Comparison of ENCODE assay signal across 20 cellular contexts in genomic region chr5:100858987-100859545, GRCh38. TPM values are rescaled to one million over a fixed set of nuclear protein-coding genes. Genes with fewer than 3 reads are reported as not detected.
DNase-seq lines count a peak whose midpoint lies in the region; ATAC-seq, FAIRE-seq and TF ChIP-seq lines count a peak whose summit lies in the region.
"Had no signal": no experiment of that assay in that cellular context is flagged by ENCODE, and none has a peak within 500 bp of the region (broad histone marks: within the 10 kb centered on the region; RNA-seq: fewer than 3 reads in every experiment).

No MANE protein-coding gene starts in this region.

- H3K27me3 Mint-ChIP-seq in activated T-cell treated with anti-CD3 and anti-CD28 coated beads, Interleukin-2, amount 50 U/mL, for 72 hours (ENCODE audit: low read depth): no peaks in the 10 kb centered on the region
- H3K27me3 Mint-ChIP-seq in stimulated activated memory B cell treated with anti-CD40 and anti-IgM and Interleukin-4, amounts not matched to agents 10 μg/mL and 1 μg/mL and 100 μg/mL, for 72 hours: no peaks in the 10 kb centered on the region

- peak overlapping the region; percentile 92 for H3K27ac Mint-ChIP-seq in activated T-cell treated with anti-CD3 and anti-CD28 coated beads, Interleukin-2, amount 50 U/mL, for 72 hours
- peak overlapping the region; percentile 59 for H3K27ac Mint-ChIP-seq in stimulated activated memory B cell treated with anti-CD40 and anti-IgM and Interleukin-4, amounts not matched to agents 10 μg/mL and 1 μg/mL and 100 μg/mL, for 72 hours
- H3K27ac Mint-ChIP-seq: CD8-positive, alpha-beta T cell had no signal

- peaks cover 10% of the 10 kb centered on the region; the same call in 2 of the 3 replicates for H3K9me3 ChIP-seq in GM12878 (replicated peaks; ENCODE audit: control insufficient read depth, insufficient read depth, low read length)
- H3K9me3 ChIP-seq: SJCRH30 had no signal

- FAIRE-seq in GM12878 (lab: Jason Lieb, UNC): no peak
- FAIRE-seq: GM12891, H54 had no signal

- H3K4me3 Mint-ChIP-seq in activated T-cell treated with anti-CD3 and anti-CD28 coated beads, Interleukin-2, amount 50 U/mL, for 72 hours: no peak overlapping the region
- H3K4me3 Mint-ChIP-seq in stimulated activated memory B cell treated with anti-CD40 and anti-IgM and Interleukin-4, amounts not matched to agents 10 μg/mL and 1 μg/mL and 100 μg/mL, for 72 hours: no peak overlapping the region
- H3K4me3 Mint-ChIP-seq: CD8-positive, alpha-beta T cell had no signal

- in situ Hi-C loops in GM12878 (cut with MboI): no loop called here
- in situ Hi-C loops in GM13976 (cut with MboI; ENCODE audit: low sequenced_read_pairs, unreplicated experiment): loop anchor here (5.0 kb wide), 1 partner anchor 38 kb away; no protein-coding TSS in a partner anchor

- POLR2A ChIA-PET in GM12878 (lab: Charles Lee): interaction anchor here (0.9 to 6.1 kb wide), 10 partner anchors 12 to 87 kb away, joined by 3 to 61 read pairs (median 3); partner anchors contain the start of gene ST8SIA4

- H3K9ac ChIP-seq in GM12878 (ENCODE audit: control insufficient read depth, insufficient read depth, low read length): no peak overlapping the region

- H3K79me2 ChIP-seq in GM12878 (ENCODE audit: control insufficient read depth, insufficient read depth, low read length): peaks cover 38% of the 10 kb centered on the region

- peaks cover 41% of the 10 kb centered on the region for H3K4me1 ChIP-seq in GM12878 (ENCODE audit: control insufficient read depth, insufficient read depth, low read length)
- H3K4me1 ChIP-seq: SJCRH30 had no signal

- peak overlapping the region; percentile 4; the same call in 1 of the 2 replicates for H3K4me2 ChIP-seq in GM12878 (ENCODE audit: control insufficient read depth, insufficient read depth)
- H3K4me2 ChIP-seq: PC-9 had no signal

- no peak for TF ChIP-seq CTCF in LNCaP clone FGC (IDR thresholded peaks at IDR 0.05; ENCODE audit: control insufficient read depth, extremely low read depth, insufficient read depth)
- TF ChIP-seq CTCF in GM12878 (IDR thresholded peaks at IDR 0.05 in 2 of 3, conservative IDR thresholded peaks at IDR 0.05 in 1 of 3; ENCODE audit: control insufficient read depth in 2 of 3, extremely low read depth in 1 of 3, insufficient read depth in 1 of 3, low read depth in 3 of 3, low read length in 3 of 3): no peak
- TF ChIP-seq CTCF in GM13976 (IDR thresholded peaks at IDR 0.05; ENCODE audit: borderline replicate concordance, control extremely low read depth, extremely low read depth, insufficient read depth, missing control alignments): no peak

- H4K20me1 ChIP-seq in GM12878 (ENCODE audit: control insufficient read depth, insufficient read depth): no peaks in the 10 kb centered on the region

- TF ChIP-seq EP300 in GM12878 (IDR thresholded peaks at IDR 0.05; ENCODE audit: borderline replicate concordance in 1 of 2, control insufficient read depth in 1 of 2, low read depth in 2 of 2, low read length in 2 of 2): no peak

- no peak for TF ChIP-seq POLR2A in GM12878 (IDR thresholded peaks at IDR 0.05; ENCODE audit: low read depth, low read length)

- H2AFZ ChIP-seq in GM12878 (ENCODE audit: control insufficient read depth, low read depth, low read length): no peak overlapping the region
- H2AFZ ChIP-seq: PC-9 had no signal

- intact Hi-C loops in GM12878 (cut with micrococcal nuclease; ENCODE audit: unreplicated experiment): no loop called here

- peaks cover 18 to 47% of the 10 kb centered on the region in 2 donors for H3K36me3 Mint-ChIP-seq in activated T-cell treated with anti-CD3 and anti-CD28 coated beads, Interleukin-2, amount 50 U/mL, for 72 hours (ENCODE audit: insufficient read depth in 2 of 2)
- peaks cover 46% of the 10 kb centered on the region for H3K36me3 Mint-ChIP-seq in stimulated activated memory B cell treated with anti-CD40 and anti-IgM and Interleukin-4, amounts not matched to agents 10 μg/mL and 1 μg/mL and 100 μg/mL, for 72 hours

- CTCF ChIA-PET in GM12878 (lab: Yijun Ruan, JAX): interaction anchor here (0.7 to 3.8 kb wide), 7 partner anchors 12 to 85 kb away, joined by 3 to 18 read pairs (median 3); partner anchors contain the start of gene ST8SIA4

- BruUV-seq in GM12878 (replicated peaks; lab: Mats Ljungman, UMichigan): no TSS peak

- TF ChIP-seq RAD21 in GM12878 (IDR thresholded peaks at IDR 0.05; ENCODE audit: insufficient read depth, low read depth, low read length): no peak

- H3K27me3 ChIP-seq in GM12878 (replicated peaks in 1 of 2; ENCODE audit: control insufficient read depth in 2 of 2, insufficient read depth in 2 of 2, low read length in 1 of 2): no peaks in the 10 kb centered on the region
- H3K27me3 ChIP-seq: SJCRH30 had no signal

- ATAC-seq in activated T-cell treated with anti-CD3 and anti-CD28 coated beads, Interleukin-2, amount 50 U/mL, for 72 hours (replicated peaks in 1 of 2): no peak
- ATAC-seq in GM12878: no peak
- no peak for ATAC-seq in stimulated activated memory B cell treated with anti-CD40 and anti-IgM and Interleukin-4, amounts not matched to agents 10 μg/mL and 1 μg/mL and 100 μg/mL, for 72 hours
- ATAC-seq: CD8-positive, alpha-beta T cell had no signal

- no peaks in the 10 kb centered on the region for H3K9me3 Mint-ChIP-seq in activated T-cell treated with anti-CD3 and anti-CD28 coated beads, Interleukin-2, amount 50 U/mL, for 72 hours
- no peaks in the 10 kb centered on the region for H3K9me3 Mint-ChIP-seq in stimulated activated memory B cell treated with anti-CD40 and anti-IgM and Interleukin-4, amounts not matched to agents 10 μg/mL and 1 μg/mL and 100 μg/mL, for 72 hours
- H3K9me3 Mint-ChIP-seq: CD8-positive, alpha-beta T cell had no signal

- SMC1A ChIA-PET in GM12878 (lab: Charles Lee; ENCODE audit: uncharacterized antibody, unreplicated experiment): interaction anchor here (1.4 to 10.3 kb wide), 12 partner anchors 8 to 236 kb away, joined by 4 to 220 read pairs (median 12); partner anchors contain the start of gene ST8SIA4

- peaks cover 4 to 20% of the 10 kb centered on the region in 2 experiments; a peak in 3 of 4 replicates for H3K36me3 ChIP-seq in GM12878 (ENCODE audit: control insufficient read depth in 2 of 2, insufficient read depth in 2 of 2, low read length in 1 of 2)
- H3K36me3 ChIP-seq: SJCRH30 had no signal

- H3K27ac ChIP-seq in GM12878 (ENCODE audit: control insufficient read depth, insufficient read depth): peak overlapping the region; percentile 20; the same call in 1 of the 2 replicates
- H3K27ac ChIP-seq: PC-9, SJCRH30 had no signal

- H3K4me1 Mint-ChIP-seq in activated T-cell treated with anti-CD3 and anti-CD28 coated beads, Interleukin-2, amount 50 U/mL, for 72 hours (ENCODE audit: low read depth): peaks cover 87% of the 10 kb centered on the region
- peaks cover 67% of the 10 kb centered on the region for H3K4me1 Mint-ChIP-seq in stimulated activated memory B cell treated with anti-CD40 and anti-IgM and Interleukin-4, amounts not matched to agents 10 μg/mL and 1 μg/mL and 100 μg/mL, for 72 hours

- no peak for DNase-seq in activated T-cell treated with anti-CD3 and anti-CD28 coated beads, Interleukin-2, amount 50 U/mL, for 72 hours
- no peak for DNase-seq in activated T-cell treated with anti-CD3 and anti-CD28 coated beads, Interleukin-2, amount 50 U/mL, for 48 hours
- peak; percentile 55 for DNase-seq in LNCaP clone FGC (ENCODE audit: low read depth)
- DNase-seq in GM12878 (ENCODE audit: low read depth, low spot score): no peak
- DNase-seq in iPS-NIHi11 (ENCODE audit: low spot score): no peak
- no peak for DNase-seq in NCI-H524 (lab: John Stamatoyannopoulos, UW)
- no peak for DNase-seq in GM13976 (ENCODE audit: low spot score)
- DNase-seq: Calu3; CD8-positive, alpha-beta T cell; EL; Kasumi-1; NCI-H1105; NCI-H2081 treated with DMSO at 0.1 percent for 48 hours; NCI-H748 treated with DMSO at 0.1 percent for 48 hours; PC-9; SJCRH30 had no signal

- RAD21 ChIA-PET in GM12878 (lab: Charles Lee; ENCODE audit: unreplicated experiment): interaction anchor here (1.0 to 9.0 kb wide), 13 partner anchors 8 to 83 kb away, joined by 4 to 122 read pairs (median 13); partner anchors contain the start of gene ST8SIA4

- WGBS in GM12878 (ENCODE audit: insufficient coverage, insufficient replicate concordance, low lambda C conversion rate, missing lambda C conversion rate): 48% methylated on average over 1 of the region's 1 CpG

- H3K4me3 ChIP-seq in LNCaP clone FGC (ENCODE audit: low read depth, low read length) (no peak overlapping the region), GM12878 (no peak overlapping the region)
- H3K4me3 ChIP-seq: PC-9, SJCRH30 had no signal

TF ChIP-seq in GM12878, 131 proteins besides CTCF, POLR2A, EP300 and RAD21 (continues in another document):
- TF ChIP-seq BMI1 (IDR thresholded peaks at IDR 0.05; ENCODE audit: borderline replicate concordance): no peak
- TF ChIP-seq SREBF2 (IDR thresholded peaks at IDR 0.05; ENCODE audit: low read length): no peak

RNA-seq across cellular contexts. Expression of gene ST8SIA4, which starts 44.0 kb away (rescaled TPM):
- total RNA-seq in activated T-cell treated with anti-CD3 and anti-CD28 coated beads, Interleukin-2, amount 50 U/mL, for 72 hours: 10 to 100 TPM; 44.5 to 47.1 TPM
- 158 and 176 TPM in 2 replicates for total RNA-seq in GM12878 (2013; cell fraction: nucleolus; rRNA removed)
- total RNA-seq in GM12878 (2014; rRNA removed): 16.0 and 20.1 TPM in 2 replicates
- 22.2 and 24.3 TPM in 2 replicates for total RNA-seq in GM12878 (2014; rRNA removed; fragmentation: Illumina TruSeq; extraction: Trizol)
- 29.4 and 30.3 TPM in 2 replicates for total RNA-seq in GM12878 (2021)
- 6.6 TPM for polyA plus RNA-seq in GM12878 (2011; ENCODE audit: low read depth)
- 30.9 and 47.1 TPM in 2 replicates for polyA plus RNA-seq in GM12878 (2011; rRNA removed)
- 11.6 and 12.3 TPM in 2 replicates for polyA plus RNA-seq in GM12878 (2011; cell fraction: cytosol; rRNA removed)
- 12.6 and 15.7 TPM in 2 replicates for polyA plus RNA-seq in GM12878 (2011; cell fraction: nucleus; rRNA removed)
- polyA plus RNA-seq in GM12878 (2012): 11.4 and 12.2 TPM in 2 replicates
- 11.8 and 15.0 TPM in 2 replicates for polyA plus RNA-seq in GM12878 (2014; fragmentation: Illumina TruSeq; extraction: Trizol)
- polyA plus RNA-seq in GM12878 (2014; fragmentation: Nextera tagmentation; extraction: Ambion mirVana): 1 to 10 TPM; 4.4 to 7.3 TPM
- 11.5 and 18.8 TPM in 2 replicates for polyA plus RNA-seq in GM12878 (2014; rRNA removed)
- 10 to 100 TPM; 20.3 to 23.2 TPM for polyA plus RNA-seq in GM12878 (2016; fragmentation: Nextera tagmentation; extraction: Ambion mirVana)
- polyA minus RNA-seq in GM12878 (2011; rRNA and poly(A)+ RNA removed): 50.8 and 52.2 TPM in 2 replicates
- 14.7 and 18.0 TPM in 2 replicates for polyA minus RNA-seq in GM12878 (2011; cell fraction: cytosol; rRNA and poly(A)+ RNA removed)
- 101 and 123 TPM in 2 replicates for polyA minus RNA-seq in GM12878 (2011; cell fraction: nucleus; rRNA and poly(A)+ RNA removed)
- total RNA-seq: Calu3 had no signal
- polyA plus RNA-seq: BJ had no signal
